ENCODE assay signal across 22 cellular contexts in genomic region chr11:15774021-15774862, GRCh38.
DNase-seq lines count a peak whose midpoint lies in the region; ATAC-seq and TF ChIP-seq lines count a peak whose summit lies in the region.
"Had no signal": no experiment of that assay in that cellular context is flagged by ENCODE, and none has a peak within 500 bp of the region (broad histone marks: within the 10 kb centered on the region; RNA-seq: fewer than 3 reads in every experiment).

No MANE protein-coding gene starts in this region.

- H3K27ac ChIP-seq in upper lobe of right lung (peak overlapping the region; percentile 21), osteoblast (ENCODE audit: low read depth, low read length) (no peak overlapping the region)
- H3K27ac ChIP-seq: transverse colon had no signal

- peak overlapping the region; percentile 20 for H3K27ac Mint-ChIP-seq in glutamatergic neuron (ENCODE audit: unreplicated experiment)
- peak overlapping the region; percentile 83 for H3K27ac Mint-ChIP-seq in nephron progenitor cell
- no peak overlapping the region for H3K27ac Mint-ChIP-seq in effector memory CD8-positive, alpha-beta T cell
- H3K27ac Mint-ChIP-seq: activated CD4-positive, alpha-beta T cell treated with anti-CD3 and anti-CD28 coated beads, Interleukin-2, amount 10 ng/mL, durations not matched to agents 7 days and 5 days; B cell; natural killer cell; T-cell had no signal

- no peak overlapping the region for H3K4me3 Mint-ChIP-seq in glutamatergic neuron (ENCODE audit: unreplicated experiment)
- peak overlapping the region; percentile 41 for H3K4me3 Mint-ChIP-seq in nephron progenitor cell
- H3K4me3 Mint-ChIP-seq in effector memory CD8-positive, alpha-beta T cell = no peak overlapping the region
- H3K4me3 Mint-ChIP-seq: activated CD4-positive, alpha-beta T cell treated with anti-CD3 and anti-CD28 coated beads, Interleukin-2, amount 10 ng/mL, durations not matched to agents 7 days and 5 days; B cell; natural killer cell; T-cell had no signal

- no peak overlapping the region for H3K4me3 ChIP-seq in upper lobe of right lung
- no peak overlapping the region for H3K4me3 ChIP-seq in osteoblast (ENCODE audit: insufficient read depth, low read length)
- H3K4me3 ChIP-seq: transverse colon had no signal

- no peak overlapping the region for H3K4me2 ChIP-seq in osteoblast (ENCODE audit: insufficient read depth, low read length)

- no peaks in the 10 kb centered on the region for H3K36me3 Mint-ChIP-seq in glutamatergic neuron (ENCODE audit: unreplicated experiment)
- H3K36me3 Mint-ChIP-seq in nephron progenitor cell (ENCODE audit: low read depth) = no peaks in the 10 kb centered on the region
- no peaks in the 10 kb centered on the region for H3K36me3 Mint-ChIP-seq in effector memory CD8-positive, alpha-beta T cell (ENCODE audit: insufficient read depth)
- H3K36me3 Mint-ChIP-seq: natural killer cell, T-cell had no signal

- no peaks in the 10 kb centered on the region for H3K9me3 ChIP-seq in upper lobe of right lung
- H3K9me3 ChIP-seq in osteoblast (ENCODE audit: low read depth, low read length) = no peaks in the 10 kb centered on the region
- H3K9me3 ChIP-seq: transverse colon had no signal

- H3K4me1 Mint-ChIP-seq in glutamatergic neuron (ENCODE audit: low read depth, unreplicated experiment) = peaks cover 12% of the 10 kb centered on the region
- peaks cover 52% of the 10 kb centered on the region for H3K4me1 Mint-ChIP-seq in nephron progenitor cell
- no peaks in the 10 kb centered on the region for H3K4me1 Mint-ChIP-seq in effector memory CD8-positive, alpha-beta T cell (ENCODE audit: low read depth in 2 of 2)
- H3K4me1 Mint-ChIP-seq: activated CD4-positive, alpha-beta T cell treated with anti-CD3 and anti-CD28 coated beads, Interleukin-2, amount 10 ng/mL, durations not matched to agents 7 days and 5 days; B cell; natural killer cell; T-cell had no signal

- H4K20me1 ChIP-seq in osteoblast (ENCODE audit: insufficient read depth, low read length) = no peaks in the 10 kb centered on the region

- no peak for ATAC-seq in upper lobe of right lung
- no peak for ATAC-seq in effector memory CD8-positive, alpha-beta T cell (replicated peaks)
- ATAC-seq: natural killer cell, T-cell had no signal

- H3K36me3 ChIP-seq in upper lobe of right lung (no peaks in the 10 kb centered on the region), osteoblast (ENCODE audit: insufficient read depth, low read length) (no peaks in the 10 kb centered on the region)
- H3K36me3 ChIP-seq: transverse colon had no signal

- no peak overlapping the region for H2AFZ ChIP-seq in osteoblast (ENCODE audit: low read length)

- H3K27me3 Mint-ChIP-seq in glutamatergic neuron (ENCODE audit: unreplicated experiment) (peaks cover 2% of the 10 kb centered on the region), nephron progenitor cell (ENCODE audit: low read depth, poor library complexity) (peaks cover 3% of the 10 kb centered on the region)
- H3K27me3 Mint-ChIP-seq in effector memory CD8-positive, alpha-beta T cell = no peaks in the 10 kb centered on the region
- H3K27me3 Mint-ChIP-seq: activated CD4-positive, alpha-beta T cell treated with anti-CD3 and anti-CD28 coated beads, Interleukin-2, amount 10 ng/mL, durations not matched to agents 7 days and 5 days; B cell had no signal

- no peak for TF ChIP-seq CTCF in glutamatergic neuron (IDR thresholded peaks at IDR 0.05; ENCODE audit: partially characterized antibody, unreplicated experiment)
- no peak for TF ChIP-seq CTCF in nephron progenitor cell (IDR thresholded peaks at IDR 0.05)
- TF ChIP-seq CTCF in upper lobe of right lung (IDR thresholded peaks at IDR 0.05) = no peak
- TF ChIP-seq CTCF in osteoblast (IDR thresholded peaks at IDR 0.05; ENCODE audit: extremely low read depth, low read depth, low read length) = no peak

- no peaks in the 10 kb centered on the region for H3K4me1 ChIP-seq in upper lobe of right lung
- H3K4me1 ChIP-seq in osteoblast (ENCODE audit: insufficient read depth, low read length) = no peaks in the 10 kb centered on the region

- DNase-seq in NCI-H2227 treated with DMSO at 0.1 percent for 48 hours (lab: John Stamatoyannopoulos, UW) (peak; percentile 25), NCI-H2227 (lab: John Stamatoyannopoulos, UW; ENCODE audit: unreplicated experiment) (no peak), glutamatergic neuron (no peak), nephron progenitor cell (no peak), upper lobe of right lung (no peak), activated gamma-delta T cell treated with Interleukin-2 at 50 U/mL for 16 hours (no peak), osteoblast (ENCODE audit: insufficient read length, low spot score, missing footprints) (no peak)
- no peak for DNase-seq in effector memory CD8-positive, alpha-beta T cell
- DNase-seq: 8988T; activated CD4-positive, alpha-beta T cell treated with anti-CD3 and anti-CD28 coated beads, Interleukin-2, amount 10 ng/mL, durations not matched to agents 7 days and 5 days; activated CD8-positive, alpha-beta memory T cell treated with anti-CD3 and anti-CD28 coated beads, Interleukin-2, amount 50 U/mL, for 4 hours; central memory CD4-positive, alpha-beta T cell; effector CD4-positive, alpha-beta T cell; GDM1; H7; natural killer cell; NCI-H1417 treated with DMSO at 0.1 percent for 48 hours; NCI-H526; stimulated activated naive CD8-positive, alpha-beta T cell treated with anti-CD3 and anti-CD28 coated beads, Interleukin-15, Interleukin-2, amounts not matched to agents 100 U/mL and 50 U/mL, for 24 hours; T-cell; transverse colon had no signal

- no peaks in the 10 kb centered on the region for H3K27me3 ChIP-seq in upper lobe of right lung
- H3K27me3 ChIP-seq in osteoblast (ENCODE audit: insufficient read depth, low read length) = peaks cover 2% of the 10 kb centered on the region
- H3K27me3 ChIP-seq: transverse colon had no signal

- no peaks in the 10 kb centered on the region for H3K79me2 ChIP-seq in osteoblast (ENCODE audit: insufficient read depth, low read length)

- H3K9me3 Mint-ChIP-seq in glutamatergic neuron (ENCODE audit: unreplicated experiment) (no peaks in the 10 kb centered on the region), nephron progenitor cell (no peaks in the 10 kb centered on the region)
- peaks cover 0 to 3% of the 10 kb centered on the region in 2 donors for H3K9me3 Mint-ChIP-seq in effector memory CD8-positive, alpha-beta T cell
- H3K9me3 Mint-ChIP-seq: activated CD4-positive, alpha-beta T cell treated with anti-CD3 and anti-CD28 coated beads, Interleukin-2, amount 10 ng/mL, durations not matched to agents 7 days and 5 days; natural killer cell; T-cell had no signal

- intact Hi-C loops in upper lobe of right lung (cut with DNase I) = no loop called here

Comparison
In these comparisons a context has a peak if more than half of its experiments do, and no peak if none do; other contexts are left out.
1. H3K27ac Mint-ChIP-seq: peak in glutamatergic neuron (single experiment) and nephron progenitor cell (single experiment); none in effector memory CD8-positive, alpha-beta T cell (0 of 2).